In genomic region chr1:94463765-94464330, GRCh38 we compare ENCODE assay signal across 9 cellular contexts. TPM values are rescaled to one million over a fixed set of nuclear protein-coding genes. Genes with fewer than 3 reads are reported as not detected.
DNase-seq lines count a peak whose midpoint lies in the region; ATAC-seq and TF ChIP-seq lines count a peak whose summit lies in the region.
"Had no signal": no experiment of that assay in that cellular context is flagged by ENCODE, and none has a peak within 500 bp of the region (broad histone marks: within the 10 kb centered on the region; RNA-seq: fewer than 3 reads in every experiment).

No MANE protein-coding gene starts in this region.

- in situ Hi-C loops in T47D (cut with HindIII; ENCODE audit: low pct_unique_long_range_greater_than_20kb, low sequenced_read_pairs): no loop called here

- intact Hi-C loops in left colon (cut with DNase I, micrococcal nuclease): loop anchor here in 1 of 2 donors (10.0 kb wide), 1 partner anchor 399 kb away; no protein-coding TSS in a partner anchor

- peaks cover 9% of the 10 kb centered on the region; the same call in 1 of the 3 replicates for H3K9me3 Mint-ChIP-seq in GM23338
- H3K9me3 Mint-ChIP-seq: T-cell had no signal

- ATAC-seq in GM23338 (peak; percentile 33; the same call in 1 of the 3 replicates), left colon (peak; percentile 88), GM18519 (IDR thresholded peaks at IDR 0.05; ENCODE audit: low FRiP score, unreplicated experiment) (no peak), GM21360 (IDR thresholded peaks at IDR 0.05; ENCODE audit: unreplicated experiment) (no peak)

- H3K79me2 ChIP-seq in GM23338 (replicated peaks; ENCODE audit: insufficient read depth): peaks cover 4% of the 10 kb centered on the region; the same call in 1 of the 2 replicates

- no peak overlapping the region for H2AFZ ChIP-seq in GM23338

- peak; percentile 52 for DNase-seq in COLO829 (ENCODE audit: low spot score)
- peak; percentile 55 for DNase-seq in GM23338 (ENCODE audit: low spot score)
- peak; percentile 3 for DNase-seq in NCI-H748 (lab: John Stamatoyannopoulos, UW; ENCODE audit: unreplicated experiment)
- DNase-seq in T47D (ENCODE audit: low read depth in 1 of 2, low spot score in 1 of 2): peak; percentile 18 to 74
- DNase-seq in left colon: no peak
- no peak for DNase-seq in stimulated activated CD4-positive, alpha-beta T cell treated with anti-CD3 and anti-CD28 coated beads, Interleukin-2, amount 100 ng/mL, for 24 hours

- no peak overlapping the region for H3K4me3 ChIP-seq in GM23338

- no peaks in the 10 kb centered on the region for H3K36me3 ChIP-seq in GM23338 (ENCODE audit: insufficient read depth)

- no peak overlapping the region for H3K4me2 ChIP-seq in GM23338

- no peaks in the 10 kb centered on the region for H3K4me1 Mint-ChIP-seq in GM23338

- no peaks in the 10 kb centered on the region for H3F3A ChIP-seq in GM23338 (replicated peaks; ENCODE audit: low read depth)

- no peak overlapping the region for H3K4me3 Mint-ChIP-seq in GM23338
- H3K4me3 Mint-ChIP-seq: T-cell had no signal

- TF ChIP-seq CTCF in GM23338 (conservative IDR thresholded peaks at IDR 0.05; ENCODE audit: low read depth in 2 of 2): peak; percentile 50 to 71

- H3K4me1 ChIP-seq in GM23338 (ENCODE audit: insufficient read depth): no peaks in the 10 kb centered on the region

- no peak overlapping the region for H3K27ac Mint-ChIP-seq in GM23338

- H3K27me3 Mint-ChIP-seq in GM23338 (ENCODE audit: insufficient read depth, low read depth, poor library complexity): no peaks in the 10 kb centered on the region
- H3K27me3 Mint-ChIP-seq: T-cell had no signal

- no peaks in the 10 kb centered on the region for H3K9me2 ChIP-seq in GM23338 (ENCODE audit: insufficient read depth)

- H3K36me3 Mint-ChIP-seq in GM23338 (ENCODE audit: low read depth): peaks cover 28% of the 10 kb centered on the region

- H3K27ac ChIP-seq in GM23338 (ENCODE audit: low read depth): no peak overlapping the region

- no peaks in the 10 kb centered on the region for H4K20me1 ChIP-seq in GM23338 (replicated peaks; ENCODE audit: insufficient read depth)

- H3K27me3 ChIP-seq in GM23338 (ENCODE audit: insufficient read depth): no peaks in the 10 kb centered on the region

TF ChIP-seq in GM23338, 12 proteins besides CTCF, POLR2A, EP300 and RAD21 (continues in another document):
- TF ChIP-seq ETS1 (IDR thresholded peaks at IDR 0.05): no peak
- no peak for TF ChIP-seq CREB1 (CRISPR knock-in tag; IDR thresholded peaks at IDR 0.05; ENCODE audit: low read depth)
- no peak for TF ChIP-seq ZNF114 (CRISPR knock-in tag; IDR thresholded peaks at IDR 0.05)
- no peak for TF ChIP-seq EZH2 (IDR thresholded peaks at IDR 0.05; ENCODE audit: low read depth, unreplicated experiment)
- no peak for TF ChIP-seq REST (IDR thresholded peaks at IDR 0.05; ENCODE audit: unreplicated experiment)
- no peak for TF ChIP-seq STAT1 (IDR thresholded peaks at IDR 0.05; ENCODE audit: unreplicated experiment)
- no peak for TF ChIP-seq POLR2AphosphoS5 (IDR thresholded peaks at IDR 0.05; ENCODE audit: low read depth)
- TF ChIP-seq EZH2phosphoT487 (IDR thresholded peaks at IDR 0.05; ENCODE audit: unreplicated experiment): no peak
- TF ChIP-seq JUNB (IDR thresholded peaks at IDR 0.05; ENCODE audit: unreplicated experiment): no peak
- no peak for TF ChIP-seq NANOG (IDR thresholded peaks at IDR 0.05; ENCODE audit: borderline replicate concordance)
- no peak for TF ChIP-seq ZNF462 (CRISPR knock-in tag; IDR thresholded peaks at IDR 0.05)

RNA-seq across cellular contexts. Expression of gene ABCD3, which starts 45.7 kb away (rescaled TPM):
- total RNA-seq in GM23338 (2014; rRNA removed; shearing (Covaris generic)): 20.9 and 24.0 TPM in 2 replicates
- polyA plus RNA-seq in GM23338 (2016; fragmentation: Nextera tagmentation; extraction: Ambion mirVana): 11.1 and 12.3 TPM in 2 replicates
- total RNA-seq in left colon: 100 to 1,000 TPM; 111 to 117 TPM

Comparison
In these comparisons a context has a peak if more than half of its experiments do, and no peak if none do; other contexts are left out.
1. DNase-seq: peak in COLO829 (single experiment), GM23338 (single experiment), NCI-H748 (single experiment) and T47D (2 of 2); none in left colon (0 of 2) and stimulated activated CD4-positive, alpha-beta T cell treated with anti-CD3 and anti-CD28 coated beads, Interleukin-2, amount 100 ng/mL, for 24 hours (0 of 2).
2. ATAC-seq: peak in GM23338 (single experiment) and left colon (single experiment); none in GM18519 (single experiment) and GM21360 (single experiment).